Comparison of ENCODE assay signal across 19 cellular contexts in the genomic region with DNA sequence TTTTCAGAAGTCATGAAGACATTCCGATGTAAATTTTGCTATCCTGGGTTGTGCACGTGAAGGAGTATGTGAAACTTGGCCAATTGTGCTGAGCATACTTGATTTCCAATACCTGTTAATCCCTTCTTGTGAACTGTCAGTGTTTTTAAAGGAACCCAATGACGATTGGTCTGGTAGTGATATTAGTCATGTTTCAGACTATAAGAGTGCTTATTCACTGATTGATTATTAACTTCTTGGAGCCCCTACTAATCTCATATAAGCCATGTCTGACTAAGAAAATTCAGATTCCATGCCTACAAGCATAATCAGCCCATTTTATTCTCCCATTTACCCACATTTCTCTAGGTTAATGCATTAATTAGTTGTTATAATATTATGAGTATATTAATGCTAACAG.
A peak's percentile ranks its signal among the peaks of the same experiment; 100 is the strongest.
DNase-seq lines count a peak whose midpoint lies in the region; ATAC-seq, FAIRE-seq and TF ChIP-seq lines count a peak whose summit lies in the region.
"Had no signal": no experiment of that assay in that cellular context is flagged by ENCODE, and none has a peak within 500 bp of the region (broad histone marks: within the 10 kb centered on the region; RNA-seq: fewer than 3 reads in every experiment).

No MANE protein-coding gene starts in this region.

- in situ Hi-C loops in Caki2 (cut with HindIII; ENCODE audit: low pct_unique_long_range_greater_than_20kb, low sequenced_read_pairs) (no loop called here), GM12878 (cut with MboI) (no loop called here)

- CTCF ChIA-PET in GM12878 (lab: Yijun Ruan, JAX): no interaction called here

- BruUV-seq in GM12878 (replicated peaks; lab: Mats Ljungman, UMichigan): no TSS peak

- H3K9me3 ChIP-seq in GM12878 (replicated peaks; ENCODE audit: control insufficient read depth, insufficient read depth, low read length) (no peaks in the 10 kb centered on the region), neural cell (ENCODE audit: low read length) (no peaks in the 10 kb centered on the region), Karpas-422 (ENCODE audit: low read length) (no peaks in the 10 kb centered on the region; the same call in 1 of the 2 replicates)
- H3K9me3 ChIP-seq: BE2C had no signal

- no peak overlapping the region for H3K4me2 ChIP-seq in GM12878 (ENCODE audit: control insufficient read depth, insufficient read depth)
- no peak overlapping the region for H3K4me2 ChIP-seq in neural cell (ENCODE audit: low read length)
- H3K4me2 ChIP-seq in Karpas-422 (ENCODE audit: low read depth, low read length, poor library complexity, severe bottlenecking): no peak overlapping the region

- FAIRE-seq in GM12878 (lab: Jason Lieb, UNC): no peak
- FAIRE-seq: A204.1, GM12891, GM18507 had no signal

- no peaks in the 10 kb centered on the region for H3K9me2 ChIP-seq in neural cell (ENCODE audit: insufficient read depth, low read length)
- no peaks in the 10 kb centered on the region; the same call in 1 of the 2 replicates for H3K9me2 ChIP-seq in Karpas-422 (replicated peaks; ENCODE audit: insufficient read depth, low read length)

- H3K9ac ChIP-seq in GM12878 (ENCODE audit: control insufficient read depth, insufficient read depth, low read length): no peak overlapping the region
- H3K9ac ChIP-seq in neural cell (ENCODE audit: low read length): no peak overlapping the region
- H3K9ac ChIP-seq in Karpas-422 (ENCODE audit: low read length): no peak overlapping the region
- H3K9ac ChIP-seq: GM23248 had no signal

- H3K4me3 ChIP-seq in GM12878: no peak overlapping the region
- H3K4me3 ChIP-seq in neural cell (ENCODE audit: low read length): no peak overlapping the region
- H3K4me3 ChIP-seq in Karpas-422 (ENCODE audit: low read length): no peak overlapping the region
- H3K4me3 ChIP-seq: GM23248 had no signal

- H3K4me1 ChIP-seq in GM12878 (ENCODE audit: control insufficient read depth, insufficient read depth, low read length): no peaks in the 10 kb centered on the region
- no peaks in the 10 kb centered on the region for H3K4me1 ChIP-seq in Karpas-422 (ENCODE audit: low read length)

- POLR2A ChIA-PET in GM12878 (lab: Charles Lee): no interaction called here

- TF ChIP-seq EP300 in GM12878 (IDR thresholded peaks at IDR 0.05; ENCODE audit: borderline replicate concordance in 1 of 2, control insufficient read depth in 1 of 2, low read depth in 2 of 2, low read length in 2 of 2): no peak
- TF ChIP-seq EP300 in neural cell (conservative IDR thresholded peaks at IDR 0.05; ENCODE audit: poor library complexity, severe bottlenecking): no peak

- RAD21 ChIA-PET in GM12878 (lab: Charles Lee; ENCODE audit: unreplicated experiment): no interaction called here

- H3F3A ChIP-seq in neural cell (ENCODE audit: insufficient read depth, low read length, poor library complexity, severe bottlenecking): no peaks in the 10 kb centered on the region

- WGBS in GM12878 (ENCODE audit: insufficient coverage, insufficient replicate concordance, low lambda C conversion rate, missing lambda C conversion rate): 10% methylated on average over 3 of the region's 3 CpGs

- TF ChIP-seq CTCF in GM12878 (IDR thresholded peaks at IDR 0.05 in 2 of 3, conservative IDR thresholded peaks at IDR 0.05 in 1 of 3; ENCODE audit: control insufficient read depth in 2 of 3, extremely low read depth in 1 of 3, insufficient read depth in 1 of 3, low read depth in 3 of 3, low read length in 3 of 3) (no peak), neural cell (IDR thresholded peaks at IDR 0.05; ENCODE audit: poor library complexity, severe bottlenecking) (no peak)

- SMC1A ChIA-PET in GM12878 (lab: Charles Lee; ENCODE audit: uncharacterized antibody, unreplicated experiment): no interaction called here

- TF ChIP-seq RAD21 in GM12878 (IDR thresholded peaks at IDR 0.05; ENCODE audit: insufficient read depth, low read depth, low read length) (no peak), neural cell (conservative IDR thresholded peaks at IDR 0.05) (no peak)

- ATAC-seq in GM18909 (IDR thresholded peaks at IDR 0.05; ENCODE audit: poor library complexity, unreplicated experiment): peak; percentile 60
- peak; percentile 20; the same call in 1 of the 3 replicates for ATAC-seq in GM12878
- ATAC-seq in HG02623 (IDR thresholded peaks at IDR 0.05; ENCODE audit: unreplicated experiment): no peak

- no peak for TF ChIP-seq POLR2A in GM12878 (IDR thresholded peaks at IDR 0.05; ENCODE audit: low read depth, low read length)

- intact Hi-C loops in GM12878 (cut with micrococcal nuclease; ENCODE audit: unreplicated experiment): no loop called here

- H4K20me1 ChIP-seq in GM12878 (ENCODE audit: control insufficient read depth, insufficient read depth): no peaks in the 10 kb centered on the region
- no peaks in the 10 kb centered on the region for H4K20me1 ChIP-seq in neural cell (ENCODE audit: insufficient read depth)
- H4K20me1 ChIP-seq in Karpas-422 (ENCODE audit: insufficient read depth, low read depth, low read length): no peaks in the 10 kb centered on the region

- no peaks in the 10 kb centered on the region for H3K27me3 ChIP-seq in GM12878 (replicated peaks in 1 of 2; ENCODE audit: control insufficient read depth in 2 of 2, insufficient read depth in 2 of 2, low read length in 1 of 2)
- no peaks in the 10 kb centered on the region for H3K27me3 ChIP-seq in neural cell (ENCODE audit: insufficient read depth, low read depth, low read length)
- H3K27me3 ChIP-seq in Karpas-422 (ENCODE audit: low read length): no peaks in the 10 kb centered on the region
- H3K27me3 ChIP-seq: BE2C had no signal

- no peaks in the 10 kb centered on the region for H3K79me2 ChIP-seq in GM12878 (ENCODE audit: control insufficient read depth, insufficient read depth, low read length)
- no peaks in the 10 kb centered on the region for H3K79me2 ChIP-seq in neural cell (replicated peaks; ENCODE audit: insufficient read depth, low read length)
- H3K79me2 ChIP-seq in Karpas-422 (ENCODE audit: low read length): no peaks in the 10 kb centered on the region

- no peak overlapping the region for H3K27ac ChIP-seq in GM12878 (ENCODE audit: control insufficient read depth, insufficient read depth)
- peak overlapping the region; percentile 59 for H3K27ac ChIP-seq in neural cell (ENCODE audit: low read length)
- H3K27ac ChIP-seq in Karpas-422 (ENCODE audit: low read length): no peak overlapping the region
- H3K27ac ChIP-seq: GM23248 had no signal

- DNase-seq in Caki2 (ENCODE audit: low read depth): peak; percentile 44
- DNase-seq in GM12878 (ENCODE audit: low read depth, low spot score): no peak
- no peak for DNase-seq in NCI-H526 (lab: John Stamatoyannopoulos, UW)
- no peak for DNase-seq in Karpas-422
- DNase-seq: BE2C, DND-41, GM23248, H9, HFFc6, MV-4-11, NCI-H1105 treated with DMSO at 0.1 percent for 48 hours, NCI-H2029 treated with DMSO at 0.1 percent for 48 hours, Right ventricle myocardium superior had no signal

- no peaks in the 10 kb centered on the region for H3K36me3 ChIP-seq in GM12878 (ENCODE audit: control insufficient read depth in 2 of 2, insufficient read depth in 2 of 2, low read length in 1 of 2)
- no peaks in the 10 kb centered on the region for H3K36me3 ChIP-seq in neural cell (ENCODE audit: insufficient read depth, low read length)
- no peaks in the 10 kb centered on the region for H3K36me3 ChIP-seq in Karpas-422 (ENCODE audit: insufficient read depth, low read length)
- H3K36me3 ChIP-seq: BE2C had no signal

- H2AFZ ChIP-seq in GM12878 (ENCODE audit: control insufficient read depth, low read depth, low read length) (no peak overlapping the region), neural cell (ENCODE audit: low read depth, low read length) (no peak overlapping the region), Karpas-422 (ENCODE audit: low read length) (no peak overlapping the region)
- H2AFZ ChIP-seq: GM23248 had no signal

TF ChIP-seq in GM12878, 131 proteins besides CTCF, POLR2A, EP300 and RAD21:
- no peak for TF ChIP-seq CBX5 (IDR thresholded peaks at IDR 0.05; ENCODE audit: low read depth)
- TF ChIP-seq PAX5 (IDR thresholded peaks at IDR 0.05; ENCODE audit: borderline replicate concordance, low read depth, low read length): no peak
- TF ChIP-seq ZSCAN29 (IDR thresholded peaks at IDR 0.05): no peak
- TF ChIP-seq STAT3 (IDR thresholded peaks at IDR 0.05; ENCODE audit: low read depth, low read length): no peak
- no peak for TF ChIP-seq YY1 (IDR thresholded peaks at IDR 0.05; ENCODE audit: low read depth, low read length)

TF ChIP-seq in neural cell, 6 proteins besides CTCF, POLR2A, EP300 and RAD21:
- TF ChIP-seq EZH2 (IDR thresholded peaks at IDR 0.05; ENCODE audit: borderline replicate concordance, insufficient read depth, low read length, poor library complexity, severe bottlenecking) (no peak), POLR2AphosphoS5 (IDR thresholded peaks at IDR 0.05) (no peak), MXI1 (conservative IDR thresholded peaks at IDR 0.05; ENCODE audit: poor library complexity, severe bottlenecking) (no peak), TAF1 (IDR thresholded peaks at IDR 0.05; ENCODE audit: low read depth) (no peak), SMC3 (conservative IDR thresholded peaks at IDR 0.05; ENCODE audit: poor library complexity) (no peak)
- TF ChIP-seq, protein P1, sequence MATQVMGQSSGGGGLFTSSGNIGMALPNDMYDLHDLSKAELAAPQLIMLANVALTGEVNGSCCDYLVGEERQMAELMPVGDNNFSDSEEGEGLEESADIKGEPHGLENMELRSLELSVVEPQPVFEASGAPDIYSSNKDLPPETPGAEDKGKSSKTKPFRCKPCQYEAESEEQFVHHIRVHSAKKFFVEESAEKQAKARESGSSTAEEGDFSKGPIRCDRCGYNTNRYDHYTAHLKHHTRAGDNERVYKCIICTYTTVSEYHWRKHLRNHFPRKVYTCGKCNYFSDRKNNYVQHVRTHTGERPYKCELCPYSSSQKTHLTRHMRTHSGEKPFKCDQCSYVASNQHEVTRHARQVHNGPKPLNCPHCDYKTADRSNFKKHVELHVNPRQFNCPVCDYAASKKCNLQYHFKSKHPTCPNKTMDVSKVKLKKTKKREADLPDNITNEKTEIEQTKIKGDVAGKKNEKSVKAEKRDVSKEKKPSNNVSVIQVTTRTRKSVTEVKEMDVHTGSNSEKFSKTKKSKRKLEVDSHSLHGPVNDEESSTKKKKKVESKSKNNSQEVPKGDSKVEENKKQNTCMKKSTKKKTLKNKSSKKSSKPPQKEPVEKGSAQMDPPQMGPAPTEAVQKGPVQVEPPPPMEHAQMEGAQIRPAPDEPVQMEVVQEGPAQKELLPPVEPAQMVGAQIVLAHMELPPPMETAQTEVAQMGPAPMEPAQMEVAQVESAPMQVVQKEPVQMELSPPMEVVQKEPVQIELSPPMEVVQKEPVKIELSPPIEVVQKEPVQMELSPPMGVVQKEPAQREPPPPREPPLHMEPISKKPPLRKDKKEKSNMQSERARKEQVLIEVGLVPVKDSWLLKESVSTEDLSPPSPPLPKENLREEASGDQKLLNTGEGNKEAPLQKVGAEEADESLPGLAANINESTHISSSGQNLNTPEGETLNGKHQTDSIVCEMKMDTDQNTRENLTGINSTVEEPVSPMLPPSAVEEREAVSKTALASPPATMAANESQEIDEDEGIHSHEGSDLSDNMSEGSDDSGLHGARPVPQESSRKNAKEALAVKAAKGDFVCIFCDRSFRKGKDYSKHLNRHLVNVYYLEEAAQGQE (IDR thresholded peaks at IDR 0.05; ENCODE audit: borderline replicate concordance): no peak
TF ChIP-seq in neural cell: peak in this region for 0.
